In the genomic region with DNA sequence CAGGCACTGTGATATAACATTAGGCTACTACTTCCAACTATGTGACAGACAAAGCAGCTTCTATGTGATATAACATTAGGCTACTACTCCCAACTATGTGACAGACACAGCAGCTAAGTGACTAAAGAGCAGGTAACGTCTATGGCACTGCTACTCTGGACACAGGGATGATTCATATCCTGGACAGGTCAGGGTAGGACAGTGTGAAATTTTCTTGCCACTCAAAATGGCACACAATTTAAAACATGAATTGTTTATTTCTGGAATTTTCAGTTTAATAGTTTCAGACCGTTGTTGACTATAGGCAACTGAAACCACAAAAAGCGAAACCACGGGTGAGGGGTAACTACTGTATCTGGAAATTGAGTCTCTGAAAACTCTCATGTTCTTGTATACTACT, we compare ENCODE assay signal across 11 cellular contexts. TPM values are rescaled to one million over a fixed set of nuclear protein-coding genes. Genes with fewer than 3 reads are reported as not detected.
DNase-seq lines count a peak whose midpoint lies in the region; ATAC-seq, FAIRE-seq and TF ChIP-seq lines count a peak whose summit lies in the region.
"Had no signal": no experiment of that assay in that cellular context is flagged by ENCODE, and none has a peak within 500 bp of the region (broad histone marks: within the 10 kb centered on the region; RNA-seq: fewer than 3 reads in every experiment).

No MANE protein-coding gene starts in this region.

- ATAC-seq in A549 = peak; percentile 40 to 46; a peak in 3 of 6 replicates
- ATAC-seq in Panc1 = peak; percentile 78
- no peak for ATAC-seq in HG02571 (IDR thresholded peaks at IDR 0.05; ENCODE audit: unreplicated experiment)
- ATAC-seq: heart right ventricle had no signal

- TF ChIP-seq CTCF in A549 (IDR thresholded peaks at IDR 0.05) (no peak), Panc1 (IDR thresholded peaks at IDR 0.05) (no peak), epithelial cell of esophagus (IDR thresholded peaks at IDR 0.05; ENCODE audit: insufficient read depth, low read depth, low read length, missing control alignments) (no peak)

- in situ Hi-C loops in Panc1 (cut with HindIII; ENCODE audit: low pct_unique_long_range_greater_than_20kb, low sequenced_read_pairs) = no loop called here

- CTCF ChIA-PET in A549 (lab: Yijun Ruan, JAX) (interaction anchor here (1.0 to 2.1 kb wide), 6 partner anchors 20 to 415 kb away, joined by 3 to 6 read pairs (median 4); no protein-coding TSS in a partner anchor), Panc1 (lab: Charles Lee) (interaction anchor here (0.7 kb wide), 1 partner anchor 47 kb away, joined by 3 read pairs; no protein-coding TSS in a partner anchor)

- no peak for TF ChIP-seq EP300 in A549 (IDR thresholded peaks at IDR 0.05)

- H3K4me3 ChIP-seq in A549 (no peak overlapping the region), Panc1 (ENCODE audit: low read depth in 2 of 2, low read length in 2 of 2) (peak overlapping the region; percentile 9 to 46; a peak in 3 of 4 replicates), epithelial cell of esophagus (ENCODE audit: low read length) (no peak overlapping the region)
- H3K4me3 ChIP-seq: coronary artery had no signal

- 67% methylated on average over 4 of the region's 4 CpGs for WGBS in A549 (ENCODE audit: missing lambda C conversion rate)

- peaks cover 22% of the 10 kb centered on the region for H3K36me3 ChIP-seq in Panc1 (ENCODE audit: control insufficient read depth, insufficient read depth, low read length)

- no peak for FAIRE-seq in A549 (lab: Jason Lieb, UNC)

- H3K4me1 ChIP-seq in A549 (peaks cover 46% of the 10 kb centered on the region), Panc1 (ENCODE audit: control insufficient read depth, insufficient read depth, low read length) (peaks cover 35% of the 10 kb centered on the region)

- peak overlapping the region; percentile 51 for H3K4me2 ChIP-seq in A549

- no peak for TF ChIP-seq RAD21 in A549 (conservative IDR thresholded peaks at IDR 0.05 in 1 of 2, IDR thresholded peaks at IDR 0.05 in 1 of 2)

- TF ChIP-seq POLR2A in A549 (IDR thresholded peaks at IDR 0.05; ENCODE audit: low read length) = no peak

- BruUV-seq in Panc1 (replicated peaks; lab: Mats Ljungman, UMichigan) = no TSS peak

- H3K9me3 ChIP-seq in A549 (no peaks in the 10 kb centered on the region), Panc1 (ENCODE audit: control insufficient read depth, insufficient read depth, low read depth, low read length) (no peaks in the 10 kb centered on the region)
- H3K9me3 ChIP-seq: heart right ventricle had no signal

- H3K27ac ChIP-seq in A549 = peak overlapping the region in 1 of 2 experiments; percentile 2; a peak in 1 of 6 replicates
- H3K27ac ChIP-seq in Panc1 (ENCODE audit: low read length) = peak overlapping the region; percentile 48
- H3K27ac ChIP-seq: coronary artery, heart right ventricle had no signal

- intact Hi-C loops in Panc1 (cut with micrococcal nuclease; ENCODE audit: unreplicated experiment) = no loop called here

- POLR2A ChIA-PET in A549 (lab: Yijun Ruan, JAX) = interaction anchor here (0.6 kb wide), 1 partner anchor 237 kb away, joined by 3 read pairs; no protein-coding TSS in a partner anchor
- POLR2A ChIA-PET in Panc1 (lab: Charles Lee) = interaction anchor here (0.7 kb wide), 1 partner anchor 10 kb away, joined by 5 read pairs; no protein-coding TSS in a partner anchor

- no peak for DNase-seq in A549 (ENCODE audit: low read depth in 1 of 2, low spot score in 1 of 2)
- peak; percentile 20 for DNase-seq in EH (ENCODE audit: low read depth)
- no peak for DNase-seq in Panc1 (ENCODE audit: low read depth, low spot score)
- peak; percentile 32 for DNase-seq in epithelial cell of esophagus (ENCODE audit: low read depth)
- DNase-seq in activated gamma-delta T cell (lab: John Stamatoyannopoulos, UW) = no peak
- DNase-seq in SIG-M5 (lab: John Stamatoyannopoulos, UW) = no peak
- DNase-seq in NCI-H345 treated with DMSO at 0.1 percent for 48 hours (lab: John Stamatoyannopoulos, UW; ENCODE audit: unreplicated experiment) = no peak
- DNase-seq: heart right ventricle, NCI-H510A treated with DMSO at 0.1 percent for 48 hours had no signal

- no peaks in the 10 kb centered on the region for H3K27me3 ChIP-seq in Panc1 (ENCODE audit: control insufficient read depth, insufficient read depth, low read length)
- H3K27me3 ChIP-seq: heart right ventricle had no signal

TF ChIP-seq in A549, 52 proteins besides CTCF, POLR2A, EP300 and RAD21:
- TF ChIP-seq MAX (IDR thresholded peaks at IDR 0.05) (no peak), FOSL2 (IDR thresholded peaks at IDR 0.05) (no peak), FOSL2 (CRISPR knock-in tag; IDR thresholded peaks at IDR 0.05) (no peak)

RNA-seq across cellular contexts. Expression of gene DTL, which starts 5.1 kb away (rescaled TPM):
- 28.5 and 30.2 TPM in 2 replicates for polyA plus RNA-seq in A549 (2011; rRNA removed)
- 17.7 and 27.4 TPM in 2 replicates for polyA plus RNA-seq in A549 (2012; cell fraction: cytosol; rRNA removed)
- polyA plus RNA-seq in A549 (2012; cell fraction: nucleus; rRNA removed) = 20.6 and 27.2 TPM in 2 replicates
- 22.0 to 25.1 TPM (median 22.3 TPM) in 3 replicates for polyA plus RNA-seq in A549 (2017; fragmentation: RNase III; extraction: RNeasy Plus Mini Kit Qiagen cat#74134 plus additional on column Dnase treatment)
- polyA minus RNA-seq in A549 (2011; rRNA and poly(A)+ RNA removed) = 21.5 and 31.1 TPM in 2 replicates
- total RNA-seq in Panc1 (2021; ENCODE audit: unreplicated experiment) = 26.7 TPM
- 7.8 TPM for polyA plus RNA-seq in Panc1 (2012; ENCODE audit: insufficient read length)

RNA-seq across cellular contexts. Expression of gene INTS7, which starts 5.3 kb away (rescaled TPM):
- polyA plus RNA-seq in A549 (2011; rRNA removed) (47.2 and 61.8 TPM in 2 replicates), A549 (2017; fragmentation: RNase III; extraction: RNeasy Plus Mini Kit Qiagen cat#74134 plus additional on column Dnase treatment) (21.5 to 23.3 TPM (median 22.0 TPM) in 3 replicates)
- 13.3 and 17.1 TPM in 2 replicates for polyA plus RNA-seq in A549 (2012; cell fraction: cytosol; rRNA removed)
- 9.0 and 9.9 TPM in 2 replicates for polyA plus RNA-seq in A549 (2012; cell fraction: nucleus; rRNA removed)
- polyA minus RNA-seq in A549 (2011; rRNA and poly(A)+ RNA removed) = 104 and 105 TPM in 2 replicates
- total RNA-seq in Panc1 (2021; ENCODE audit: unreplicated experiment) = 35.5 TPM
- 13.9 TPM for polyA plus RNA-seq in Panc1 (2012; ENCODE audit: insufficient read length)

Comparison
In these comparisons a context has a peak if more than half of its experiments do, and no peak if none do; other contexts are left out.
1. DNase-seq: peak in EH (single experiment) and epithelial cell of esophagus (single experiment); none in A549 (0 of 2), Panc1 (single experiment), activated gamma-delta T cell (single experiment), SIG-M5 (single experiment) and NCI-H345 treated with DMSO at 0.1 percent for 48 hours (single experiment).
2. H3K4me3 ChIP-seq: peak in Panc1 (2 of 2); none in A549 (single experiment) and epithelial cell of esophagus (single experiment).